ENCODE assay signal across 8 cellular contexts in the genomic region with DNA sequence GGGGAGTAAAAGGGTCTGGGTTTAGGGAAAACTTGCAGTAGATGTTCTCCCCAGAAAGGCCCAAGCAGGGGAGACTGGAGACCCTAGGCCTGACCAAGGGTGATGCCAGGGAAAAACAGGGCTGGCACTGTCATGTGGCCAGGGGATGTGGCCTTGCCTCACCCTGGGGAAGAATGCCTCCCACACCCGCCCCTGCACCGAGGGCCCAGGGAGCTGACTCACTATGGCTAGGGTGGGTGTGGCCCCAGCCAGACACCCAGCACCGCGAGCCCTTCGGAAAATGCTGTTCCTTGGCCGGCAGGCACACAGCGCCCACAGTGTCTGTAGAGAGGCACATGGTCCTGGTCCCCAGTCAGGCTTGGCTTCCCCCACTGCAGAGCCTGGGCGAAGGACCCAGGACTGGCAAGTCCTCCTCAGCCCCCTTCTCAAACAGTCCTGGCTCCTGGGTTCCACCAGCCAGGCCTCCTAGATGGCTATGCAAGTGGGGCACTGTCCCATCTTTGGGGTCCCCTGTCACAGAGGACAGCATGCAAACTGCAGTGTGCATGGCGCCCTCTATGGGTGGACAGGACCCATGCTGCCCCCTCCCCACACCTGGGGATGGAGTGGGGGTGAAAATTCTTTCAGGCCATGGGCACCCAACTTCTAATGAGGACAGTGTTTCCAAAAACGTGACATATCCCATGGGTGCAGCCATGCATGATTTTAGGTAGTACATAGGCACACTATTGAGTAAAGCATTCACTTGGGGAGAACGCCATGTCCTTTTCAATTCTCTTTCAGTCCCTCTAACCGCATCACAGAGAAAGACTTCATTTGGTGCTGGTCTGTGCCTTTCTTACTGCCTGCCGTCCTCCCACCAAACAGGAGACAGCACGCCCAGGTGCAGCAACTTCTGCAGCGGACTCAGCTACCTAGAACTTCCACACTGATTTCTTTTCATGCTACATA. TPM values are rescaled to one million over a fixed set of nuclear protein-coding genes. Genes with fewer than 3 reads are reported as not detected.
DNase-seq lines count a peak whose midpoint lies in the region; ATAC-seq and TF ChIP-seq lines count a peak whose summit lies in the region.

No MANE protein-coding gene starts in this region.

- intact Hi-C loops in cardiac septum (cut with DNase I) (no loop called here), PC-3 (cut with micrococcal nuclease) (loop anchor here (1.0 kb wide), 2 partner anchors 23 to 27 kb away; no protein-coding TSS in a partner anchor), psoas muscle (cut with DNase I) (no loop called here)

- H4K20me1 ChIP-seq in PC-3 (ENCODE audit: low read length), result no peaks in the 10 kb centered on the region

- no TSS peak for BruUV-seq in PC-3 (replicated peaks; lab: Mats Ljungman, UMichigan)

- TF ChIP-seq CTCF in cardiac muscle cell (IDR thresholded peaks at IDR 0.05; ENCODE audit: low read depth, low read length), result peak; percentile 45
- peak; percentile 93 for TF ChIP-seq CTCF in PC-3 (conservative IDR thresholded peaks at IDR 0.05; ENCODE audit: low read depth, low read length)
- no peak for TF ChIP-seq CTCF in epithelial cell of esophagus (IDR thresholded peaks at IDR 0.05; ENCODE audit: insufficient read depth, low read depth, low read length, missing control alignments)
- TF ChIP-seq CTCF in psoas muscle (IDR thresholded peaks at IDR 0.05), result no peak

- H3K4me2 ChIP-seq in PC-3 (ENCODE audit: low read length), result peak overlapping the region; percentile 55

- 70 to 77% (median 77%) methylated on average over 15 of the region's 15 CpGs for WGBS in psoas muscle, 3 donors

- H3K9me3 ChIP-seq in cardiac muscle cell (ENCODE audit: low read depth) (no peaks in the 10 kb centered on the region), PC-3 (ENCODE audit: low read length) (no peaks in the 10 kb centered on the region), psoas muscle (no peaks in the 10 kb centered on the region)

- H2AFZ ChIP-seq in PC-3 (ENCODE audit: low read length), result peak overlapping the region; percentile 70

- no peaks in the 10 kb centered on the region for H3K9me2 ChIP-seq in PC-3 (replicated peaks; ENCODE audit: low read length)

- DNase-seq in cardiac muscle cell (ENCODE audit: low read depth in 1 of 2, low spot score in 1 of 2) (peak in 1 of 2 donors; percentile 75), cardiac septum (ENCODE audit: low spot score) (no peak), PC-3 (peak; percentile 97), epithelial cell of esophagus (ENCODE audit: low read depth) (peak; percentile 89), psoas muscle (peak; percentile 56 to 68), NCI-H187 (lab: John Stamatoyannopoulos, UW) (no peak), NCI-H510A treated with DMSO at 0.1 percent for 48 hours (lab: John Stamatoyannopoulos, UW) (no peak), pons (ENCODE audit: low spot score) (no peak)

- H3K27me3 ChIP-seq in cardiac muscle cell (no peaks in the 10 kb centered on the region), PC-3 (ENCODE audit: low read length) (no peaks in the 10 kb centered on the region), psoas muscle (ENCODE audit: insufficient read depth in 3 of 3, low read length in 2 of 3) (no peaks in the 10 kb centered on the region)

- H3K4me1 ChIP-seq in cardiac muscle cell (ENCODE audit: low read depth) (no peaks in the 10 kb centered on the region), PC-3 (ENCODE audit: insufficient read depth, low read length) (peaks cover 19% of the 10 kb centered on the region), psoas muscle (no peaks in the 10 kb centered on the region)

- H3K36me3 ChIP-seq in cardiac muscle cell (no peaks in the 10 kb centered on the region), PC-3 (ENCODE audit: low read depth, low read length) (no peaks in the 10 kb centered on the region), psoas muscle (ENCODE audit: insufficient read depth in 1 of 2, low read depth in 1 of 2) (peaks cover 0 to 13% of the 10 kb centered on the region in 2 donors)

- peak; percentile 99 for ATAC-seq in PC-3
- ATAC-seq in psoas muscle, result peak; percentile 82 to 95 (median 91)

- POLR2A ChIA-PET in PC-3 (lab: Charles Lee; ENCODE audit: unreplicated experiment), result interaction anchor here (1.0 kb wide), 1 partner anchor 23 kb away, joined by 4 read pairs; no protein-coding TSS in a partner anchor

- H3K27ac ChIP-seq in cardiac muscle cell (no peak overlapping the region), PC-3 (ENCODE audit: low read length) (peak overlapping the region; percentile 60), psoas muscle (no peak overlapping the region)

- no peaks in the 10 kb centered on the region for H3F3A ChIP-seq in PC-3 (ENCODE audit: low read length, unreplicated experiment)

- H3K4me3 ChIP-seq in cardiac muscle cell (no peak overlapping the region), PC-3 (ENCODE audit: low read length) (no peak overlapping the region), epithelial cell of esophagus (ENCODE audit: low read length) (no peak overlapping the region), psoas muscle (no peak overlapping the region)

- CTCF ChIA-PET in PC-3 (lab: Charles Lee), result no interaction called here

- H3K9ac ChIP-seq in PC-3 (ENCODE audit: low read length), result peak overlapping the region; percentile 37

- H3K79me2 ChIP-seq in PC-3 (ENCODE audit: low read length), result no peaks in the 10 kb centered on the region

RNA-seq across cellular contexts. Expression of a gene that starts 15.2 kb away (rescaled TPM):
- 0.21 and 0.74 TPM in 2 replicates for total RNA-seq in cardiac muscle cell
- 0.96 TPM in 1 of 2 replicates, not detected in the other for polyA plus RNA-seq in cardiac muscle cell
- 0.81 TPM for total RNA-seq in cardiac septum
- 0.07 and 1.4 TPM in 2 replicates for total RNA-seq in PC-3 (2014; rRNA removed)
- total RNA-seq in psoas muscle, result 1 to 10 TPM in 2 of 4 donors, under 1 TPM in 2; 0.36 to 1.4 (median 0.79) TPM
- 1 to 10 TPM in 1 of 3 donors, under 1 TPM in 2; 0.68 to 1.1 (median 0.73) TPM for polyA plus RNA-seq in psoas muscle

Comparison
In these comparisons a context has a peak if more than half of its experiments do, and no peak if none do; other contexts are left out.
1. DNase-seq: peak in PC-3 (single experiment), epithelial cell of esophagus (single experiment) and psoas muscle (2 of 2); none in cardiac septum (single experiment), NCI-H187 (0 of 2), NCI-H510A treated with DMSO at 0.1 percent for 48 hours (single experiment) and pons (single experiment).
2. CTCF ChIP-seq: peak in cardiac muscle cell (single experiment) and PC-3 (single experiment); none in epithelial cell of esophagus (single experiment) and psoas muscle (single experiment).